Comparison of ENCODE assay signal across 24 cellular contexts in the genomic region with DNA sequence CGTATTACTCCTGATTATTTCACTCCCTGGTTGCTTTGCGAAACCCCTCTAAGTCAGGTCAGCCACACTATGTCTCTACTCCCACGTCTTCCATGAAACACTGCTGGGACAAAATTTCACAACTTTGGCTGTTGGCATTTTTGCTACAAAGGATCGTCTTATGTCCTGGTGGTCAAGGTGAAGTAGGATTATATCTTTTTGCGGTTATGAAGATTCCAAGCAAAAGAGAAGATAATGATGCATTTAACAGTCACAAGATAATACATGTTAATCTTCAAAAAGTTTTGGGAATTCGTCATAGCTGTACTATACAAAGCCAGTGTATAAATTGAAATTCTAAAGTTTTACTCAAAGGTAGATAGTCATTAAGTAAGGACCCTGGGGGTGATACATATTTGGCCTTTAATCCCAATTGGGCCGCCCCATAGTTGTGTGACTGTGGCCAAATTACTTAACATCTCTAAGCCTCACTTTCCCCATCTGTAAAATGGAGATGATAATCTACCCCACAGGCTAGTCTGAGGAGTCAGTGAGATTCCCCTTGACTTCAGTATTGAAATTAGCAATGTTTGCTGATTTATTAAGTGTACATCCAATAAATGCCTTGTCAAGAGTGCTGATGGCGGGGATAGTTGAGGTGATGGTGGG.
DNase-seq lines count a peak whose midpoint lies in the region; ATAC-seq and TF ChIP-seq lines count a peak whose summit lies in the region.
"Had no signal": no experiment of that assay in that cellular context is flagged by ENCODE, and none has a peak within 500 bp of the region (broad histone marks: within the 10 kb centered on the region; RNA-seq: fewer than 3 reads in every experiment).

No MANE protein-coding gene starts in this region.

- peaks cover 5% of the 10 kb centered on the region for H3K27me3 Mint-ChIP-seq in GM23338 (ENCODE audit: insufficient read depth, low read depth, poor library complexity)
- H3K27me3 Mint-ChIP-seq in progenitor cell of endocrine pancreas, result no peaks in the 10 kb centered on the region
- H3K27me3 Mint-ChIP-seq: activated CD4-positive, alpha-beta memory T cell treated with anti-CD3 and anti-CD28 coated beads, Interleukin-2, amount 10 ng/mL, durations not matched to agents 7 days and 5 days had no signal

- H3K79me2 ChIP-seq in GM23338 (replicated peaks; ENCODE audit: insufficient read depth), result peaks cover 99% of the 10 kb centered on the region
- H3K79me2 ChIP-seq in OCI-LY7 (ENCODE audit: insufficient read depth, low read depth, low read length), result peaks cover 88% of the 10 kb centered on the region

- TF ChIP-seq CTCF in GM23338 (conservative IDR thresholded peaks at IDR 0.05; ENCODE audit: low read depth in 2 of 2), result no peak
- TF ChIP-seq CTCF in OCI-LY7 (conservative IDR thresholded peaks at IDR 0.05; ENCODE audit: low read length), result no peak
- no peak for TF ChIP-seq CTCF in fibroblast of pulmonary artery (IDR thresholded peaks at IDR 0.05; ENCODE audit: low read length, missing control alignments)
- TF ChIP-seq CTCF in progenitor cell of endocrine pancreas (IDR thresholded peaks at IDR 0.05; ENCODE audit: unreplicated experiment), result no peak
- no peak for TF ChIP-seq CTCF in right atrium auricular region (IDR thresholded peaks at IDR 0.05)

- intact Hi-C loops in OCI-LY7 (cut with micrococcal nuclease; ENCODE audit: unreplicated experiment), result no loop called here

- ATAC-seq in GM23338, result no peak
- ATAC-seq: psoas muscle had no signal

- DNase-seq in GM23338 (ENCODE audit: low spot score) (no peak), OCI-LY7 (ENCODE audit: low spot score) (no peak), fibroblast of pulmonary artery (ENCODE audit: low read depth) (peak; percentile 42), progenitor cell of endocrine pancreas (ENCODE audit: low spot score, unreplicated experiment) (no peak), cortex of kidney (lab: John Stamatoyannopoulos, UW) (no peak), midbrain (lab: John Stamatoyannopoulos, UW) (no peak), right atrium auricular region (ENCODE audit: low spot score) (no peak)
- DNase-seq: activated CD4-positive, alpha-beta memory T cell treated with anti-CD3 and anti-CD28 coated beads, Interleukin-2, amount 10 ng/mL, durations not matched to agents 7 days and 5 days; activated CD8-positive, alpha-beta memory T cell treated with anti-CD3 and anti-CD28 coated beads, Interleukin-2, amount 50 U/mL, for 4 hours; activated naive CD4-positive, alpha-beta T cell treated with anti-CD3 and anti-CD28 coated beads for 36 hours; adrenal gland; brain microvascular endothelial cell; DND-41; GF-D8; Kasumi-1; NCI-H1048; NCI-H446; NCI-H774; psoas muscle; SHP77 treated with DMSO at 0.1 percent for 48 hours; stimulated activated CD4-positive, alpha-beta T cell treated with anti-CD3 and anti-CD28 coated beads, Interleukin-4, amount 100 ng/mL, for 24 hours; upper lobe of left lung had no signal

- no peaks in the 10 kb centered on the region for H3K27me3 ChIP-seq in GM23338 (ENCODE audit: insufficient read depth)
- H3K27me3 ChIP-seq in right atrium auricular region, result no peaks in the 10 kb centered on the region
- H3K27me3 ChIP-seq: adrenal gland, brain microvascular endothelial cell, upper lobe of left lung had no signal

- H2AFZ ChIP-seq in GM23338 (no peak overlapping the region), OCI-LY7 (ENCODE audit: low read length) (no peak overlapping the region; the same call in 1 of the 2 replicates)

- H3K36me3 Mint-ChIP-seq in GM23338 (ENCODE audit: low read depth) (no peaks in the 10 kb centered on the region; the same call in 2 of the 3 replicates), progenitor cell of endocrine pancreas (ENCODE audit: insufficient read depth) (no peaks in the 10 kb centered on the region)

- H3K4me1 ChIP-seq in GM23338 (ENCODE audit: insufficient read depth) (peaks cover 58% of the 10 kb centered on the region), OCI-LY7 (ENCODE audit: insufficient read depth, low read length, poor library complexity, severe bottlenecking) (peaks cover 89% of the 10 kb centered on the region), right atrium auricular region (peaks cover 0 to 35% of the 10 kb centered on the region in 2 donors)

- H3F3A ChIP-seq in GM23338 (replicated peaks; ENCODE audit: low read depth), result no peaks in the 10 kb centered on the region

- H3K4me3 Mint-ChIP-seq in GM23338 (peak overlapping the region; percentile 13; the same call in 2 of the 3 replicates), progenitor cell of endocrine pancreas (ENCODE audit: low read depth) (no peak overlapping the region)
- H3K4me3 Mint-ChIP-seq: activated CD4-positive, alpha-beta memory T cell treated with anti-CD3 and anti-CD28 coated beads, Interleukin-2, amount 10 ng/mL, durations not matched to agents 7 days and 5 days; activated naive CD4-positive, alpha-beta T cell treated with anti-CD3 and anti-CD28 coated beads for 36 hours had no signal

- H3K27ac Mint-ChIP-seq in GM23338 (no peak overlapping the region), progenitor cell of endocrine pancreas (peak overlapping the region; percentile 37)
- H3K27ac Mint-ChIP-seq: activated CD4-positive, alpha-beta memory T cell treated with anti-CD3 and anti-CD28 coated beads, Interleukin-2, amount 10 ng/mL, durations not matched to agents 7 days and 5 days; activated naive CD4-positive, alpha-beta T cell treated with anti-CD3 and anti-CD28 coated beads for 36 hours had no signal

- no peaks in the 10 kb centered on the region for H3K9me3 Mint-ChIP-seq in GM23338
- H3K9me3 Mint-ChIP-seq in progenitor cell of endocrine pancreas (ENCODE audit: low read depth), result no peaks in the 10 kb centered on the region
- H3K9me3 Mint-ChIP-seq: activated CD4-positive, alpha-beta memory T cell treated with anti-CD3 and anti-CD28 coated beads, Interleukin-2, amount 10 ng/mL, durations not matched to agents 7 days and 5 days; activated naive CD4-positive, alpha-beta T cell treated with anti-CD3 and anti-CD28 coated beads for 36 hours had no signal

- POLR2A ChIA-PET in OCI-LY7 (lab: Charles Lee), result interaction anchor here (0.6 to 2.1 kb wide), 11 partner anchors 9 to 234 kb away, joined by 3 to 11 read pairs (median 4); no protein-coding TSS in a partner anchor

- peaks cover 58% of the 10 kb centered on the region for H3K4me1 Mint-ChIP-seq in GM23338
- peaks cover 47% of the 10 kb centered on the region for H3K4me1 Mint-ChIP-seq in progenitor cell of endocrine pancreas (ENCODE audit: low read depth)

- H3K36me3 ChIP-seq in GM23338 (ENCODE audit: insufficient read depth), result no peaks in the 10 kb centered on the region
- no peaks in the 10 kb centered on the region for H3K36me3 ChIP-seq in OCI-LY7 (ENCODE audit: insufficient read depth, low read length)
- no peaks in the 10 kb centered on the region for H3K36me3 ChIP-seq in right atrium auricular region
- H3K36me3 ChIP-seq: adrenal gland, brain microvascular endothelial cell, upper lobe of left lung had no signal

- H3K4me3 ChIP-seq in GM23338, result no peak overlapping the region
- H3K4me3 ChIP-seq in OCI-LY7 (ENCODE audit: low read depth, low read length, poor library complexity, severe bottlenecking), result peak overlapping the region; percentile 64
- H3K4me3 ChIP-seq in fibroblast of pulmonary artery (replicated peaks; ENCODE audit: low read depth, low read length), result no peak overlapping the region
- H3K4me3 ChIP-seq in right atrium auricular region, result no peak overlapping the region
- H3K4me3 ChIP-seq: adrenal gland, psoas muscle, upper lobe of left lung had no signal

- H4K20me1 ChIP-seq in GM23338 (replicated peaks; ENCODE audit: insufficient read depth), result no peaks in the 10 kb centered on the region; the same call in 1 of the 2 replicates
- no peaks in the 10 kb centered on the region for H4K20me1 ChIP-seq in OCI-LY7 (ENCODE audit: insufficient read depth, low read length)

- H3K4me2 ChIP-seq in GM23338 (no peak overlapping the region), OCI-LY7 (ENCODE audit: low read length) (peak overlapping the region; percentile 88)

- CTCF ChIA-PET in OCI-LY7 (lab: Charles Lee; ENCODE audit: unreplicated experiment), result no interaction called here

- no peaks in the 10 kb centered on the region for H3K9me2 ChIP-seq in GM23338 (ENCODE audit: insufficient read depth)
- H3K9me2 ChIP-seq in OCI-LY7 (ENCODE audit: insufficient read depth, low read length), result no peaks in the 10 kb centered on the region

- H3K27ac ChIP-seq in GM23338 (ENCODE audit: low read depth) (no peak overlapping the region), OCI-LY7 (ENCODE audit: low read depth, low read length, poor library complexity, severe bottlenecking) (peak overlapping the region; percentile 99), right atrium auricular region (no peak overlapping the region)
- H3K27ac ChIP-seq: adrenal gland, brain microvascular endothelial cell, C4-2B, HL-60, psoas muscle, upper lobe of left lung had no signal

- no TSS peak for BruUV-seq in OCI-LY7 (replicated peaks; lab: Mats Ljungman, UMichigan)

- H3K9me3 ChIP-seq in OCI-LY7 (ENCODE audit: low read length) (no peaks in the 10 kb centered on the region), right atrium auricular region (no peaks in the 10 kb centered on the region)
- H3K9me3 ChIP-seq: adrenal gland, psoas muscle, upper lobe of left lung had no signal

TF ChIP-seq in GM23338, 12 proteins besides CTCF, POLR2A, EP300 and RAD21 (continues in another document):
- no peak for TF ChIP-seq ZNF331 (CRISPR knock-in tag; IDR thresholded peaks at IDR 0.05; ENCODE audit: low read depth)
- TF ChIP-seq EZH2phosphoT487 (IDR thresholded peaks at IDR 0.05; ENCODE audit: unreplicated experiment), result no peak
- TF ChIP-seq EZH2 (IDR thresholded peaks at IDR 0.05; ENCODE audit: low read depth, unreplicated experiment), result no peak
